ENCODE assay signal across 1 cellular context in the genomic region with DNA sequence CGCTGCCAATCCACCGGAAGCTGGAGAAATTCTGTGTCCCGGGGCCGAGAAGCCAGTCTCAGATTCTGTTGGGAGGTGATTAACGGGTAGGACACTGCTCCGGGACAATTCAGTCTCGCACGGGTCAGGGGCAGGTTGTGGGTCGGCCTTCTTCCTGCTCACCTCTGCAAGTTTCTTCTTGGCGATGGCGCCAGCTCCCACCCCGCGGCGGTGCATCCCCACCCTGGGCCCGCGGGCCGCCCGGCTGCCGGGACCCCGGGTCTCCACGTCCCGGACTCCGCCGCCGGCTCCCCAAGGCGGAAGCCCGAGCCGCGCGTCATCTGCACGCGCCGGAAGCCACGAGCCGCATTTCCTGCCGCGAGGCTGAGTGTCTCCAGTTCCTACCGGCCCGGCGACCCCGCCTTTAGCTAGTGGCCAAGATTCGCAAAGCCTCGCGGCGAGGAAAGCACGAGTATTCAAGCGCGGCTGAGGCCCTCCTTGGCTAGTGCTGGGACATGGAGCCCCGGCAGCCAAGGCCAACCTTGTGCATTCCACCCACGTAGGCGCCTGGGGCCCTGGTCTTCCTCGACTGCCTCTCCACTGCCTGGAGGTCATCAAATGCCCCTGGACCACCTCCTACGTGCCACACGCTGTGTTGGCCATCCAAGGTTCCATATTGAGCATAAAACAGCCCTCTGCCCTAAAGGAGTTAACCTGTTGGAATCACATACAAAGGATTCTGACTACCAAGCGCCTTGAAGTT.
TF ChIP-seq lines count a peak whose summit lies in the region.

A gene with protein sequence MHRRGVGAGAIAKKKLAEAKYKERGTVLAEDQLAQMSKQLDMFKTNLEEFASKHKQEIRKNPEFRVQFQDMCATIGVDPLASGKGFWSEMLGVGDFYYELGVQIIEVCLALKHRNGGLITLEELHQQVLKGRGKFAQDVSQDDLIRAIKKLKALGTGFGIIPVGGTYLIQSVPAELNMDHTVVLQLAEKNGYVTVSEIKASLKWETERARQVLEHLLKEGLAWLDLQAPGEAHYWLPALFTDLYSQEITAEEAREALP (minus strand): TSS at position 324 of the 742 bp plus-strand sequence. CDS start 108 bp downstream, at position 216.

TF ChIP-seq in HepG2, 621 proteins besides CTCF, POLR2A, EP300 and RAD21 (continued from another document and continues in another):
- TF ChIP-seq NR1H2 (CRISPR knock-in tag; IDR thresholded peaks at IDR 0.05; ENCODE audit: borderline replicate concordance, low read depth) (peak; percentile 65; the same call in 1 of the 2 replicates), ZBTB1 (CRISPR knock-in tag; IDR thresholded peaks at IDR 0.05; ENCODE audit: borderline replicate concordance) (0 out of 2 replicates have a peak, but pooled peaks have one; percentile 27), ZZZ3 (CRISPR knock-in tag; IDR thresholded peaks at IDR 0.05; ENCODE audit: borderline replicate concordance) (peak; percentile 90; the same call in 1 of the 2 replicates), IKZF1 (IDR thresholded peaks at IDR 0.05) (no peak), ZNF746 (CRISPR knock-in tag; IDR thresholded peaks at IDR 0.05) (no peak), XRCC5 (optimal IDR thresholded peaks at IDR 0.05; ENCODE audit: low read length) (peak; percentile 52), RAD51 (IDR thresholded peaks at IDR 0.05; ENCODE audit: borderline replicate concordance) (no peak), DNMT3B (CRISPR knock-in tag; conservative IDR thresholded peaks at IDR 0.05) (no peak), SIN3A (IDR thresholded peaks at IDR 0.05; ENCODE audit: borderline replicate concordance, low read depth, low read length) (peak; percentile 78; the same call in 1 of the 2 replicates), ZNF101 (CRISPR knock-in tag; IDR thresholded peaks at IDR 0.05; ENCODE audit: borderline replicate concordance, low read depth) (no peak; the same call in 1 of the 2 replicates), ZNF550 (CRISPR knock-in tag; IDR thresholded peaks at IDR 0.05; ENCODE audit: borderline replicate concordance) (peak; percentile 34; the same call in 1 of the 2 replicates), ZNF160 (CRISPR knock-in tag; IDR thresholded peaks at IDR 0.05) (peak; percentile 89), ATF7 (IDR thresholded peaks at IDR 0.05) (no peak), ATF7 (CRISPR knock-in tag; IDR thresholded peaks at IDR 0.05) (0 out of 2 replicates have a peak, but pooled peaks have one; percentile 11), ZNF274 (CRISPR knock-in tag; IDR thresholded peaks at IDR 0.05) (peak; percentile 85), ZFP36L1 (CRISPR knock-in tag; IDR thresholded peaks at IDR 0.05) (peak; percentile 82; the same call in 1 of the 2 replicates), ZSCAN29 (CRISPR knock-in tag; conservative IDR thresholded peaks at IDR 0.05) (peak; percentile 86), SKI (IDR thresholded peaks at IDR 0.05; ENCODE audit: partially characterized antibody) (peak; percentile 43), SIX1 (CRISPR knock-in tag; IDR thresholded peaks at IDR 0.05; ENCODE audit: borderline replicate concordance) (no peak), ZNF530 (CRISPR knock-in tag; IDR thresholded peaks at IDR 0.05; ENCODE audit: low read depth) (no peak), FOSL2 (CRISPR knock-in tag; IDR thresholded peaks at IDR 0.05) (peak; percentile 68; the same call in 1 of the 2 replicates), ZNF776 (CRISPR knock-in tag; IDR thresholded peaks at IDR 0.05) (peak; percentile 98), SP140L (CRISPR knock-in tag; IDR thresholded peaks at IDR 0.05; ENCODE audit: borderline replicate concordance) (no peak), ZNF607 (CRISPR knock-in tag; IDR thresholded peaks at IDR 0.05; ENCODE audit: borderline replicate concordance) (peak; percentile 98), CBFB (CRISPR knock-in tag; IDR thresholded peaks at IDR 0.05) (peak; percentile 92), SOX6 (IDR thresholded peaks at IDR 0.05) (no peak), SOX6 (CRISPR knock-in tag; IDR thresholded peaks at IDR 0.05) (peak; percentile 69), DR1 (CRISPR knock-in tag; IDR thresholded peaks at IDR 0.05) (peak; percentile 73; the same call in 1 of the 2 replicates), ZNF644 (CRISPR knock-in tag; IDR thresholded peaks at IDR 0.05; ENCODE audit: low read depth) (peak; percentile 92), ZNF891 (CRISPR knock-in tag; IDR thresholded peaks at IDR 0.05) (peak; percentile 95), FOXM1 (CRISPR knock-in tag; IDR thresholded peaks at IDR 0.05) (0 out of 2 replicates have a peak, but pooled peaks have one; percentile 18), RBM22 (optimal IDR thresholded peaks at IDR 0.05; ENCODE audit: low read length) (no peak), ZNF232 (CRISPR knock-in tag; IDR thresholded peaks at IDR 0.05; ENCODE audit: borderline replicate concordance) (peak; percentile 88), TAF15 (IDR thresholded peaks at IDR 0.05; ENCODE audit: low read depth, low read length, poor library complexity, severe bottlenecking) (peak; percentile 88), SIX4 (CRISPR knock-in tag; IDR thresholded peaks at IDR 0.05) (peak; percentile 80; the same call in 1 of the 2 replicates), PAF1 (CRISPR knock-in tag; IDR thresholded peaks at IDR 0.05) (no peak), ZNF572 (CRISPR knock-in tag; IDR thresholded peaks at IDR 0.05) (peak; percentile 96; the same call in 1 of the 2 replicates), JUN (CRISPR knock-in tag; IDR thresholded peaks at IDR 0.05) (peak; percentile 79; the same call in 1 of the 2 replicates), ZNF263 (CRISPR knock-in tag; IDR thresholded peaks at IDR 0.05) (peak; percentile 71), TBX2 (CRISPR knock-in tag; IDR thresholded peaks at IDR 0.05; ENCODE audit: borderline replicate concordance) (peak; percentile 85), SP2 (CRISPR knock-in tag; IDR thresholded peaks at IDR 0.05) (peak; percentile 71), ZNF34 (CRISPR knock-in tag; IDR thresholded peaks at IDR 0.05; ENCODE audit: borderline replicate concordance) (no peak), MZF1 (CRISPR knock-in tag; IDR thresholded peaks at IDR 0.05; ENCODE audit: borderline replicate concordance) (0 out of 2 replicates have a peak, but pooled peaks have one; percentile 62), ZFP36L2 (CRISPR knock-in tag; IDR thresholded peaks at IDR 0.05) (no peak)
- TF ChIP-seq, protein P1, sequence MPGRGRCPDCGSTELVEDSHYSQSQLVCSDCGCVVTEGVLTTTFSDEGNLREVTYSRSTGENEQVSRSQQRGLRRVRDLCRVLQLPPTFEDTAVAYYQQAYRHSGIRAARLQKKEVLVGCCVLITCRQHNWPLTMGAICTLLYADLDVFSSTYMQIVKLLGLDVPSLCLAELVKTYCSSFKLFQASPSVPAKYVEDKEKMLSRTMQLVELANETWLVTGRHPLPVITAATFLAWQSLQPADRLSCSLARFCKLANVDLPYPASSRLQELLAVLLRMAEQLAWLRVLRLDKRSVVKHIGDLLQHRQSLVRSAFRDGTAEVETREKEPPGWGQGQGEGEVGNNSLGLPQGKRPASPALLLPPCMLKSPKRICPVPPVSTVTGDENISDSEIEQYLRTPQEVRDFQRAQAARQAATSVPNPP (CRISPR knock-in tag; IDR thresholded peaks at IDR 0.05) = peak; percentile 95
- TF ChIP-seq, protein P2, sequence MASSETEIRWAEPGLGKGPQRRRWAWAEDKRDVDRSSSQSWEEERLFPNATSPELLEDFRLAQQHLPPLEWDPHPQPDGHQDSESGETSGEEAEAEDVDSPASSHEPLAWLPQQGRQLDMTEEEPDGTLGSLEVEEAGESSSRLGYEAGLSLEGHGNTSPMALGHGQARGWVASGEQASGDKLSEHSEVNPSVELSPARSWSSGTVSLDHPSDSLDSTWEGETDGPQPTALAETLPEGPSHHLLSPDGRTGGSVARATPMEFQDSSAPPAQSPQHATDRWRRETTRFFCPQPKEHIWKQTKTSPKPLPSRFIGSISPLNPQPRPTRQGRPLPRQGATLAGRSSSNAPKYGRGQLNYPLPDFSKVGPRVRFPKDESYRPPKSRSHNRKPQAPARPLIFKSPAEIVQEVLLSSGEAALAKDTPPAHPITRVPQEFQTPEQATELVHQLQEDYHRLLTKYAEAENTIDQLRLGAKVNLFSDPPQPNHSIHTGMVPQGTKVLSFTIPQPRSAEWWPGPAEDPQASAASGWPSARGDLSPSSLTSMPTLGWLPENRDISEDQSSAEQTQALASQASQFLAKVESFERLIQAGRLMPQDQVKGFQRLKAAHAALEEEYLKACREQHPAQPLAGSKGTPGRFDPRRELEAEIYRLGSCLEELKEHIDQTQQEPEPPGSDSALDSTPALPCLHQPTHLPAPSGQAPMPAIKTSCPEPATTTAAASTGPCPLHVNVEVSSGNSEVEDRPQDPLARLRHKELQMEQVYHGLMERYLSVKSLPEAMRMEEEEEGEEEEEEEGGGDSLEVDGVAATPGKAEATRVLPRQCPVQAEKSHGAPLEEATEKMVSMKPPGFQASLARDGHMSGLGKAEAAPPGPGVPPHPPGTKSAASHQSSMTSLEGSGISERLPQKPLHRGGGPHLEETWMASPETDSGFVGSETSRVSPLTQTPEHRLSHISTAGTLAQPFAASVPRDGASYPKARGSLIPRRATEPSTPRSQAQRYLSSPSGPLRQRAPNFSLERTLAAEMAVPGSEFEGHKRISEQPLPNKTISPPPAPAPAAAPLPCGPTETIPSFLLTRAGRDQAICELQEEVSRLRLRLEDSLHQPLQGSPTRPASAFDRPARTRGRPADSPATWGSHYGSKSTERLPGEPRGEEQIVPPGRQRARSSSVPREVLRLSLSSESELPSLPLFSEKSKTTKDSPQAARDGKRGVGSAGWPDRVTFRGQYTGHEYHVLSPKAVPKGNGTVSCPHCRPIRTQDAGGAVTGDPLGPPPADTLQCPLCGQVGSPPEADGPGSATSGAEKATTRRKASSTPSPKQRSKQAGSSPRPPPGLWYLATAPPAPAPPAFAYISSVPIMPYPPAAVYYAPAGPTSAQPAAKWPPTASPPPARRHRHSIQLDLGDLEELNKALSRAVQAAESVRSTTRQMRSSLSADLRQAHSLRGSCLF (CRISPR knock-in tag; IDR thresholded peaks at IDR 0.05; ENCODE audit: borderline replicate concordance) = no peak
- TF ChIP-seq, protein P3, sequence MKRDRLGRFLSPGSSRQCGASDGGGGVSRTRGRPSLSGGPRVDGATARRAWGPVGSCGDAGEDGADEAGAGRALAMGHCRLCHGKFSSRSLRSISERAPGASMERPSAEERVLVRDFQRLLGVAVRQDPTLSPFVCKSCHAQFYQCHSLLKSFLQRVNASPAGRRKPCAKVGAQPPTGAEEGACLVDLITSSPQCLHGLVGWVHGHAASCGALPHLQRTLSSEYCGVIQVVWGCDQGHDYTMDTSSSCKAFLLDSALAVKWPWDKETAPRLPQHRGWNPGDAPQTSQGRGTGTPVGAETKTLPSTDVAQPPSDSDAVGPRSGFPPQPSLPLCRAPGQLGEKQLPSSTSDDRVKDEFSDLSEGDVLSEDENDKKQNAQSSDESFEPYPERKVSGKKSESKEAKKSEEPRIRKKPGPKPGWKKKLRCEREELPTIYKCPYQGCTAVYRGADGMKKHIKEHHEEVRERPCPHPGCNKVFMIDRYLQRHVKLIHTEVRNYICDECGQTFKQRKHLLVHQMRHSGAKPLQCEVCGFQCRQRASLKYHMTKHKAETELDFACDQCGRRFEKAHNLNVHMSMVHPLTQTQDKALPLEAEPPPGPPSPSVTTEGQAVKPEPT (CRISPR knock-in tag; IDR thresholded peaks at IDR 0.05; ENCODE audit: low read depth) = peak; percentile 97
- TF ChIP-seq, protein P4, sequence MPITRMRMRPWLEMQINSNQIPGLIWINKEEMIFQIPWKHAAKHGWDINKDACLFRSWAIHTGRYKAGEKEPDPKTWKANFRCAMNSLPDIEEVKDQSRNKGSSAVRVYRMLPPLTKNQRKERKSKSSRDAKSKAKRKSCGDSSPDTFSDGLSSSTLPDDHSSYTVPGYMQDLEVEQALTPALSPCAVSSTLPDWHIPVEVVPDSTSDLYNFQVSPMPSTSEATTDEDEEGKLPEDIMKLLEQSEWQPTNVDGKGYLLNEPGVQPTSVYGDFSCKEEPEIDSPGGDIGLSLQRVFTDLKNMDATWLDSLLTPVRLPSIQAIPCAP (CRISPR knock-in tag; IDR thresholded peaks at IDR 0.05; ENCODE audit: low read depth) = peak; percentile 90; the same call in 1 of the 2 replicates
- TF ChIP-seq, protein P5, sequence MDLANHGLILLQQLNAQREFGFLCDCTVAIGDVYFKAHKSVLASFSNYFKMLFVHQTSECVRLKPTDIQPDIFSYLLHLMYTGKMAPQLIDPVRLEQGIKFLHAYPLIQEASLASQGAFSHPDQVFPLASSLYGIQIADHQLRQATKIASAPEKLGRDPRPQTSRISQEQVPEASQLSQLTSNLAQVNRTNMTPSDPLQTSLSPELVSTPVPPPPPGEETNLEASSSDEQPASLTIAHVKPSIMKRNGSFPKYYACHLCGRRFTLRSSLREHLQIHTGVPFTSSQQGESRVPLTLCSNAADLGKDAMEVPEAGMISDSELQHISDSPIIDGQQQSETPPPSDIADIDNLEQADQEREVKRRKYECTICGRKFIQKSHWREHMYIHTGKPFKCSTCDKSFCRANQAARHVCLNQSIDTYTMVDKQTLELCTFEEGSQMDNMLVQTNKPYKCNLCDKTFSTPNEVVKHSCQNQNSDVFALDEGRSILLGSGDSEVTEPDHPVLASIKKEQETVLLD (CRISPR knock-in tag; IDR thresholded peaks at IDR 0.05; ENCODE audit: low read depth) = peak; percentile 88
- TF ChIP-seq, protein P6, sequence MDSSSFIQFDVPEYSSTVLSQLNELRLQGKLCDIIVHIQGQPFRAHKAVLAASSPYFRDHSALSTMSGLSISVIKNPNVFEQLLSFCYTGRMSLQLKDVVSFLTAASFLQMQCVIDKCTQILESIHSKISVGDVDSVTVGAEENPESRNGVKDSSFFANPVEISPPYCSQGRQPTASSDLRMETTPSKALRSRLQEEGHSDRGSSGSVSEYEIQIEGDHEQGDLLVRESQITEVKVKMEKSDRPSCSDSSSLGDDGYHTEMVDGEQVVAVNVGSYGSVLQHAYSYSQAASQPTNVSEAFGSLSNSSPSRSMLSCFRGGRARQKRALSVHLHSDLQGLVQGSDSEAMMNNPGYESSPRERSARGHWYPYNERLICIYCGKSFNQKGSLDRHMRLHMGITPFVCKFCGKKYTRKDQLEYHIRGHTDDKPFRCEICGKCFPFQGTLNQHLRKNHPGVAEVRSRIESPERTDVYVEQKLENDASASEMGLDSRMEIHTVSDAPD (CRISPR knock-in tag; IDR thresholded peaks at IDR 0.05) = peak; percentile 70; the same call in 1 of the 2 replicates
- TF ChIP-seq, protein P7, sequence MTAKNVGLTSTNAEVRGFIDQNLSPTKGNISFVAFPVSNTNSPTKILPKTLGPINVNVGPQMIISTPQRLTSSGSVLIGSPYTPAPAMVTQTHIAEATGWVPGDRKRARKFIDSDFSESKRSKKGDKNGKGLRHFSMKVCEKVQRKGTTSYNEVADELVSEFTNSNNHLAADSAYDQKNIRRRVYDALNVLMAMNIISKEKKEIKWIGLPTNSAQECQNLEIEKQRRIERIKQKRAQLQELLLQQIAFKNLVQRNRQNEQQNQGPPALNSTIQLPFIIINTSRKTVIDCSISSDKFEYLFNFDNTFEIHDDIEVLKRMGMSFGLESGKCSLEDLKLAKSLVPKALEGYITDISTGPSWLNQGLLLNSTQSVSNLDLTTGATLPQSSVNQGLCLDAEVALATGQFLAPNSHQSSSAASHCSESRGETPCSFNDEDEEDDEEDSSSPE (CRISPR knock-in tag; IDR thresholded peaks at IDR 0.05) = peak; percentile 93
- TF ChIP-seq, protein P8, sequence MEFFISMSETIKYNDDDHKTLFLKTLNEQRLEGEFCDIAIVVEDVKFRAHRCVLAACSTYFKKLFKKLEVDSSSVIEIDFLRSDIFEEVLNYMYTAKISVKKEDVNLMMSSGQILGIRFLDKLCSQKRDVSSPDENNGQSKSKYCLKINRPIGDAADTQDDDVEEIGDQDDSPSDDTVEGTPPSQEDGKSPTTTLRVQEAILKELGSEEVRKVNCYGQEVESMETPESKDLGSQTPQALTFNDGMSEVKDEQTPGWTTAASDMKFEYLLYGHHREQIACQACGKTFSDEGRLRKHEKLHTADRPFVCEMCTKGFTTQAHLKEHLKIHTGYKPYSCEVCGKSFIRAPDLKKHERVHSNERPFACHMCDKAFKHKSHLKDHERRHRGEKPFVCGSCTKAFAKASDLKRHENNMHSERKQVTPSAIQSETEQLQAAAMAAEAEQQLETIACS (CRISPR knock-in tag; IDR thresholded peaks at IDR 0.05) = no peak; the same call in 1 of the 2 replicates
